8 cellular contexts compared by ENCODE assay signal in genomic region chr6:93419304-93420162, GRCh38. TPM values are rescaled to one million over a fixed set of nuclear protein-coding genes. Genes with fewer than 3 reads are reported as not detected.
DNase-seq lines count a peak whose midpoint lies in the region; ATAC-seq, FAIRE-seq and TF ChIP-seq lines count a peak whose summit lies in the region.

TSS of gene EPHA7 (minus strand) at chr6:93419559. CDS start at chr6:93419341, 218 bp downstream.

- H3K4me1 Mint-ChIP-seq in memory B cell: peaks cover 4% of the 10 kb centered on the region

- H3K4me2 ChIP-seq in A549: peak within 1 kb of the TSS; percentile 92

- TF ChIP-seq EP300 in A549 (IDR thresholded peaks at IDR 0.05): no peak

- TF ChIP-seq CTCF in A549 (IDR thresholded peaks at IDR 0.05): no peak

- WGBS in A549 (ENCODE audit: missing lambda C conversion rate): 4% methylated on average over 35 of the region's 50 CpGs

- H3K4me3 ChIP-seq in A549: peak within 1 kb of the TSS; percentile 48

- DNase-seq in A549 (ENCODE audit: low read depth in 1 of 2, low spot score in 1 of 2) (peak; percentile 46 to 74), NCI-H1930 (lab: John Stamatoyannopoulos, UW) (peak; percentile 61 to 72), epithelial cell of prostate (ENCODE audit: low read depth, low spot score) (peak; percentile 27), memory B cell (ENCODE audit: low spot score in 2 of 2) (no peak)
- peak; percentile 46 to 56 for DNase-seq in activated CD4-positive, alpha-beta T cell treated with anti-CD3 and anti-CD28 coated beads, Interleukin-2, amount 50 U/mL, for 48 hours
- peak; percentile 5 for DNase-seq in stimulated activated CD8-positive, alpha-beta memory T cell treated with anti-CD3 and anti-CD28 coated beads, Interleukin-12 subunit alpha, Interleukin-12 subunit beta, amount 100 ng/mL, for 24 hours (ENCODE audit: extremely low read depth)

- no peak for FAIRE-seq in A549 (lab: Jason Lieb, UNC)

- CTCF ChIA-PET in A549 (lab: Yijun Ruan, JAX): no interaction called here

- H3K4me1 ChIP-seq in A549: peaks cover 3% of the 10 kb centered on the region; the same call in 1 of the 3 replicates

- no peak for TF ChIP-seq RAD21 in A549 (conservative IDR thresholded peaks at IDR 0.05 in 1 of 2, IDR thresholded peaks at IDR 0.05 in 1 of 2)

- H3K4me3 Mint-ChIP-seq in memory B cell: peak within 1 kb of the TSS; percentile 75

- H3K36me3 Mint-ChIP-seq in memory B cell: no peaks in the 10 kb centered on the region

- no peaks in the 10 kb centered on the region for H3K9me3 Mint-ChIP-seq in memory B cell

- H3K27me3 Mint-ChIP-seq in memory B cell: peaks cover 9% of the 10 kb centered on the region

- ATAC-seq in A549 (peak; percentile 85 to 94), GM18517 (IDR thresholded peaks at IDR 0.05; ENCODE audit: unreplicated experiment) (peak; percentile 61), HG02981 (IDR thresholded peaks at IDR 0.05; ENCODE audit: unreplicated experiment) (peak; percentile 96), memory B cell (ENCODE audit: low read depth) (peak; percentile 56)

- POLR2A ChIA-PET in A549 (lab: Yijun Ruan, JAX): no interaction called here

- H3K27ac ChIP-seq in A549 (no peak within 1 kb of the TSS), epithelial cell of prostate (no peak within 1 kb of the TSS)

- no peaks in the 10 kb centered on the region for H3K9me3 ChIP-seq in A549

- TF ChIP-seq POLR2A in A549 (IDR thresholded peaks at IDR 0.05; ENCODE audit: low read length): peak; percentile 12; the same call in 1 of the 2 replicates

- no peak within 1 kb of the TSS for H3K27ac Mint-ChIP-seq in memory B cell

TF ChIP-seq in A549, 52 proteins besides CTCF, POLR2A, EP300 and RAD21 (continues in another document):
- TF ChIP-seq ESRRA (IDR thresholded peaks at IDR 0.05; ENCODE audit: borderline replicate concordance, low read length) (no peak), CHD2 (IDR thresholded peaks at IDR 0.05; ENCODE audit: low read length, partially characterized antibody) (no peak), HOXB5 (CRISPR knock-in tag; IDR thresholded peaks at IDR 0.05) (no peak), ZSCAN20 (CRISPR knock-in tag; IDR thresholded peaks at IDR 0.05) (no peak), E2F6 (IDR thresholded peaks at IDR 0.05; ENCODE audit: borderline replicate concordance, low read depth) (peak; percentile 84), ELK1 (IDR thresholded peaks at IDR 0.05; ENCODE audit: low read depth, low read length) (no peak), USF2 (IDR thresholded peaks at IDR 0.05) (no peak), HDAC2 (IDR thresholded peaks at IDR 0.05) (no peak), RFX5 (IDR thresholded peaks at IDR 0.05) (no peak), CBX8 (IDR thresholded peaks at IDR 0.05) (no peak), ZFP36 (IDR thresholded peaks at IDR 0.05; ENCODE audit: borderline replicate concordance, partially characterized antibody) (no peak), PHF8 (IDR thresholded peaks at IDR 0.05; ENCODE audit: borderline replicate concordance, low read depth) (peak; percentile 26; the same call in 1 of the 2 replicates), FOXS1 (CRISPR knock-in tag; IDR thresholded peaks at IDR 0.05) (no peak), RARB (CRISPR knock-in tag; IDR thresholded peaks at IDR 0.05) (no peak), CBX2 (IDR thresholded peaks at IDR 0.05; ENCODE audit: borderline replicate concordance, low read depth) (no peak), EHF (CRISPR knock-in tag; IDR thresholded peaks at IDR 0.05) (no peak), FOSB (CRISPR knock-in tag; IDR thresholded peaks at IDR 0.05) (no peak), RNF2 (IDR thresholded peaks at IDR 0.05; ENCODE audit: borderline replicate concordance, low read depth) (peak; percentile 50; the same call in 1 of the 2 replicates), MAZ (IDR thresholded peaks at IDR 0.05; ENCODE audit: borderline replicate concordance, low read depth, low read length) (no peak), RCOR1 (IDR thresholded peaks at IDR 0.05; ENCODE audit: low read depth, low read length) (no peak), MAX (IDR thresholded peaks at IDR 0.05) (peak; percentile 34; the same call in 1 of the 2 replicates), CEBPB (IDR thresholded peaks at IDR 0.05) (no peak), NR3C1 (IDR thresholded peaks at IDR 0.05) (no peak), HEYL (CRISPR knock-in tag; IDR thresholded peaks at IDR 0.05) (no peak), TFCP2L1 (CRISPR knock-in tag; IDR thresholded peaks at IDR 0.05) (no peak), PBX3 (IDR thresholded peaks at IDR 0.05) (peak; percentile 91), MYC (IDR thresholded peaks at IDR 0.05; ENCODE audit: borderline replicate concordance, low read length) (no peak), HMGXB4 (CRISPR knock-in tag; IDR thresholded peaks at IDR 0.05; ENCODE audit: borderline replicate concordance) (no peak), SREBF2 (IDR thresholded peaks at IDR 0.05) (no peak), KDM1A (IDR thresholded peaks at IDR 0.05; ENCODE audit: low read depth) (no peak), BHLHE40 (IDR thresholded peaks at IDR 0.05; ENCODE audit: low read depth, low read length) (no peak)
- TF ChIP-seq, protein P1, sequence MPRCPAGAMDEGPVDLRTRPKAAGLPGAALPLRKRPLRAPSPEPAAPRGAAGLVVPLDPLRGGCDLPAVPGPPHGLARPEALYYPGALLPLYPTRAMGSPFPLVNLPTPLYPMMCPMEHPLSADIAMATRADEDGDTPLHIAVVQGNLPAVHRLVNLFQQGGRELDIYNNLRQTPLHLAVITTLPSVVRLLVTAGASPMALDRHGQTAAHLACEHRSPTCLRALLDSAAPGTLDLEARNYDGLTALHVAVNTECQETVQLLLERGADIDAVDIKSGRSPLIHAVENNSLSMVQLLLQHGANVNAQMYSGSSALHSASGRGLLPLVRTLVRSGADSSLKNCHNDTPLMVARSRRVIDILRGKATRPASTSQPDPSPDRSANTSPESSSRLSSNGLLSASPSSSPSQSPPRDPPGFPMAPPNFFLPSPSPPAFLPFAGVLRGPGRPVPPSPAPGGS (IDR thresholded peaks at IDR 0.05): no peak

RNA-seq across cellular contexts. Expression of gene EPHA7, which starts in this region (rescaled TPM):
- polyA plus RNA-seq in A549 (2011; rRNA removed): 0.56 and 0.67 TPM in 2 replicates
- 0.07 and 0.09 TPM in 2 replicates for polyA plus RNA-seq in A549 (2012; cell fraction: cytosol; rRNA removed)
- polyA plus RNA-seq in A549 (2012; cell fraction: nucleus; rRNA removed): 0.04 and 0.09 TPM in 2 replicates
- polyA plus RNA-seq in A549 (2017; fragmentation: RNase III; extraction: RNeasy Plus Mini Kit Qiagen cat#74134 plus additional on column Dnase treatment): 0.29 to 0.45 TPM (median 0.30 TPM) in 3 replicates
- 0.44 and 0.62 TPM in 2 replicates for polyA minus RNA-seq in A549 (2011; rRNA and poly(A)+ RNA removed)

Comparison
In these comparisons a context has a peak if more than half of its experiments do, and no peak if none do; other contexts are left out.
1. Peak in DNase-seq, ATAC-seq, H3K4me3 ChIP-seq and H3K4me2 ChIP-seq in A549; RNA of the gene not detected or under 1 TPM.
2. DNase-seq: peak in NCI-H1930 (2 of 2), activated CD4-positive, alpha-beta T cell treated with anti-CD3 and anti-CD28 coated beads, Interleukin-2, amount 50 U/mL, for 48 hours (2 of 2), epithelial cell of prostate (single experiment) and stimulated activated CD8-positive, alpha-beta memory T cell treated with anti-CD3 and anti-CD28 coated beads, Interleukin-12 subunit alpha, Interleukin-12 subunit beta, amount 100 ng/mL, for 24 hours (single experiment); none in memory B cell (0 of 2).
3. Peak in every context shown above with its lines, with median percentiles within 50 percentile points of each other: ATAC-seq.